Comparison of ENCODE assay signal across 13 cellular contexts in the genomic region with DNA sequence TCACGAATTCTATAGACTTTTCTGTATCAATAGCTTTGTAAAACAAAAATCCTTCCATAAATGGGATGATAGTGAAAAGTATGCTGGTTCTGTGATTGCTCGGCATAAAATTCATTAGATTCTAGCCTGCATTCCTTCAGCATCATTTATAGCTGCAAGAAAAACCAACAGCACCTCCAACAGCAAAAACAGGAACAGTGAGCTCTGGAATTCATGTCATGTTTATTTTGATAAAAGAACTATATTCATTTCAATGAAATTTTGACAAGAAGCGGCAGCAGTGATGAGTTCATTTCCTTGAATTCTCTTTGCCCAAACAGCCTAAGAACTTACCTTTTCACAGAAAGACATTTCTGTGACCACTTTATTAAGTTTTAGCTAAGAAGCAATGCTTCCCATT.
DNase-seq lines count a peak whose midpoint lies in the region; ATAC-seq and TF ChIP-seq lines count a peak whose summit lies in the region.
"Had no signal": no experiment of that assay in that cellular context is flagged by ENCODE, and none has a peak within 500 bp of the region (broad histone marks: within the 10 kb centered on the region; RNA-seq: fewer than 3 reads in every experiment).

No MANE protein-coding gene starts in this region.

- in situ Hi-C loops in G401 (cut with HindIII; ENCODE audit: low sequenced_read_pairs), result no loop called here

- peak overlapping the region; percentile 21 for H3K27ac Mint-ChIP-seq in progenitor cell of endocrine pancreas

- H3K9me3 Mint-ChIP-seq in progenitor cell of endocrine pancreas (ENCODE audit: low read depth), result peaks cover 7% of the 10 kb centered on the region

- TF ChIP-seq CTCF in progenitor cell of endocrine pancreas (IDR thresholded peaks at IDR 0.05; ENCODE audit: unreplicated experiment) (no peak), upper lobe of left lung (IDR thresholded peaks at IDR 0.05) (no peak)

- H3K4me1 ChIP-seq in upper lobe of left lung, result no peaks in the 10 kb centered on the region

- DNase-seq in G401 (ENCODE audit: low spot score) (peak; percentile 1), RPMI7951 (ENCODE audit: low read depth) (peak; percentile 45), fibroblast of peridontal ligament (ENCODE audit: extremely low read depth) (peak; percentile 85), progenitor cell of endocrine pancreas (ENCODE audit: low spot score, unreplicated experiment) (no peak), HuH-7.5 (ENCODE audit: low spot score) (no peak), upper lobe of left lung (no peak), HK-2 (ENCODE audit: unreplicated experiment) (no peak)
- DNase-seq: amniotic stem cell; KG1; NCI-H345; stimulated activated CD4-positive, alpha-beta T cell treated with anti-CD3 and anti-CD28 coated beads, Interleukin-2, amount 100 ng/mL, for 24 hours; substantia nigra had no signal

- H3K4me1 Mint-ChIP-seq in progenitor cell of endocrine pancreas (ENCODE audit: low read depth), result peaks cover 5% of the 10 kb centered on the region

- 43 to 45% methylated on average over 3 of the region's 3 CpGs for WGBS in upper lobe of left lung, 2 donors

- ATAC-seq in upper lobe of left lung (ENCODE audit: low FRiP score in 2 of 2), result no peak
- ATAC-seq in GM19328 (IDR thresholded peaks at IDR 0.05; ENCODE audit: unreplicated experiment), result no peak

- H3K27me3 Mint-ChIP-seq in progenitor cell of endocrine pancreas, result no peaks in the 10 kb centered on the region

- no peaks in the 10 kb centered on the region for H3K27me3 ChIP-seq in upper lobe of left lung

- no peak overlapping the region for H3K4me3 ChIP-seq in upper lobe of left lung

- H3K36me3 ChIP-seq in upper lobe of left lung, result no peaks in the 10 kb centered on the region

- no peak for TF ChIP-seq EP300 in upper lobe of left lung (IDR thresholded peaks at IDR 0.05)

- H3K4me3 Mint-ChIP-seq in progenitor cell of endocrine pancreas (ENCODE audit: low read depth), result no peak overlapping the region

- no peak overlapping the region for H3K27ac ChIP-seq in upper lobe of left lung

- no peak for TF ChIP-seq POLR2A in upper lobe of left lung (IDR thresholded peaks at IDR 0.05)

- no peaks in the 10 kb centered on the region for H3K9me3 ChIP-seq in upper lobe of left lung

- no peaks in the 10 kb centered on the region for H3K36me3 Mint-ChIP-seq in progenitor cell of endocrine pancreas (ENCODE audit: insufficient read depth)

Comparison
In these comparisons a context has a peak if more than half of its experiments do, and no peak if none do; other contexts are left out.
1. DNase-seq: peak in G401 (single experiment), RPMI7951 (single experiment) and fibroblast of peridontal ligament (single experiment); none in progenitor cell of endocrine pancreas (single experiment), HuH-7.5 (single experiment), upper lobe of left lung (0 of 2) and HK-2 (single experiment).